In genomic region chr9:91101598-91102168, GRCh38 we compare ENCODE assay signal across 8 cellular contexts.
DNase-seq lines count a peak whose midpoint lies in the region; ATAC-seq and TF ChIP-seq lines count a peak whose summit lies in the region.

No MANE protein-coding gene starts in this region.

- no peak overlapping the region for H3K4ac ChIP-seq in mesendoderm (ENCODE audit: low read depth, low read length)

- H3K56ac ChIP-seq in mesendoderm (ENCODE audit: low read length) = no peak overlapping the region

- no peak overlapping the region for H3K4me3 ChIP-seq in mesendoderm (ENCODE audit: low read length)
- H3K4me3 ChIP-seq in thoracic aorta = no peak overlapping the region
- H3K4me3 ChIP-seq in testis = no peak overlapping the region

- H2AK5ac ChIP-seq in mesendoderm (ENCODE audit: low read length) = no peak overlapping the region

- H3K27me3 ChIP-seq in mesendoderm (ENCODE audit: insufficient read depth, low read length, poor library complexity) (no peaks in the 10 kb centered on the region), thoracic aorta (replicated peaks; ENCODE audit: insufficient read depth) (no peaks in the 10 kb centered on the region), testis (no peaks in the 10 kb centered on the region)

- DNase-seq in NCI-H526 (lab: John Stamatoyannopoulos, UW) (peak; percentile 29 to 61), NCI-H526 treated with DMSO at 0.1 percent for 48 hours (lab: John Stamatoyannopoulos, UW) (no peak), activated T-cell treated with anti-CD3 and anti-CD28 coated beads for 48 hours (ENCODE audit: low read depth) (peak; percentile 77), mesendoderm (peak; percentile 45), thoracic aorta (ENCODE audit: low spot score) (no peak), AG08396 (ENCODE audit: low spot score) (no peak), posterior cingulate gyrus (no peak), testis (no peak)

- no peak overlapping the region for H2BK120ac ChIP-seq in mesendoderm (ENCODE audit: low read depth, low read length)

- no peaks in the 10 kb centered on the region for H3K4me1 ChIP-seq in mesendoderm (ENCODE audit: control insufficient read depth, low read depth, low read length)
- H3K4me1 ChIP-seq in thoracic aorta (ENCODE audit: control insufficient read depth in 1 of 2, low read depth in 2 of 2) = peaks cover 22 to 27% of the 10 kb centered on the region in 2 donors
- H3K4me1 ChIP-seq in testis = peaks cover 15% of the 10 kb centered on the region

- no peaks in the 10 kb centered on the region for H3K79me1 ChIP-seq in mesendoderm (ENCODE audit: low read length)

- TF ChIP-seq CTCF in thoracic aorta (IDR thresholded peaks at IDR 0.05) (no peak), testis (IDR thresholded peaks at IDR 0.05) (no peak)

- H3K4me2 ChIP-seq in mesendoderm (ENCODE audit: low read length) = no peak overlapping the region

- no peak overlapping the region for H4K5ac ChIP-seq in mesendoderm (ENCODE audit: low read length)

- no peak overlapping the region for H3K23ac ChIP-seq in mesendoderm (ENCODE audit: low read length)

- no peaks in the 10 kb centered on the region for H3K79me2 ChIP-seq in mesendoderm (ENCODE audit: control insufficient read depth, insufficient read depth, low read length)

- no CpG with 5 or more reads among the region's 8 CpGs for WGBS in mesendoderm (ENCODE audit: extremely low coverage, insufficient coverage, low lambda C conversion rate)
- WGBS in testis, 2 donors = 78 to 84% methylated on average over 7 to 8 of the region's 8 CpGs

- no peak overlapping the region for H2BK15ac ChIP-seq in mesendoderm (replicated peaks; ENCODE audit: low read depth)

- TF ChIP-seq POLR2A in testis (IDR thresholded peaks at IDR 0.05) = no peak

- H2BK5ac ChIP-seq in mesendoderm (ENCODE audit: low read length) = no peak overlapping the region

- H3K36me3 ChIP-seq in mesendoderm (ENCODE audit: control insufficient read depth, insufficient read depth, low read length) (no peaks in the 10 kb centered on the region), thoracic aorta (no peaks in the 10 kb centered on the region), testis (ENCODE audit: low read depth, missing control alignments) (no peaks in the 10 kb centered on the region)

- intact Hi-C loops in posterior cingulate gyrus (cut with DNase I) = no loop called here
- intact Hi-C loops in testis (cut with DNase I; ENCODE audit: low total_unique reads) = no loop called here

- ATAC-seq in thoracic aorta (ENCODE audit: insufficient number of reproducible peaks, low FRiP score, low read depth) = no peak

- no peak overlapping the region for H3K9ac ChIP-seq in mesendoderm (ENCODE audit: low read length)

- no peak overlapping the region for H3K27ac ChIP-seq in mesendoderm (ENCODE audit: low read depth, low read length)
- H3K27ac ChIP-seq in thoracic aorta = peak overlapping the region; percentile 82
- H3K27ac ChIP-seq in testis = no peak overlapping the region

- no peak overlapping the region for H3K18ac ChIP-seq in mesendoderm (ENCODE audit: low read length)

- H3K9me3 ChIP-seq in thoracic aorta (no peaks in the 10 kb centered on the region), testis (no peaks in the 10 kb centered on the region)

- no peak overlapping the region for H4K8ac ChIP-seq in mesendoderm (ENCODE audit: low read depth, low read length)

Comparison
In these comparisons a context has a peak if more than half of its experiments do, and no peak if none do; other contexts are left out.
1. DNase-seq: peak in NCI-H526 (2 of 2), activated T-cell treated with anti-CD3 and anti-CD28 coated beads for 48 hours (single experiment) and mesendoderm (single experiment); none in NCI-H526 treated with DMSO at 0.1 percent for 48 hours (single experiment), thoracic aorta (single experiment), AG08396 (single experiment), posterior cingulate gyrus (0 of 10) and testis (single experiment).
2. H3K27ac ChIP-seq: peak in thoracic aorta (2 of 2); none in mesendoderm (single experiment) and testis (0 of 2).